Comparison of ENCODE assay signal across 8 cellular contexts in genomic region chr9:94805585-94805984, GRCh38.
A peak's percentile ranks its signal among the peaks of the same experiment; 100 is the strongest.
DNase-seq lines count a peak whose midpoint lies in the region; ATAC-seq and TF ChIP-seq lines count a peak whose summit lies in the region.

No MANE protein-coding gene starts in this region.

- H3K9ac ChIP-seq in endodermal cell (ENCODE audit: extremely low read depth, low read length, poor library complexity, severe bottlenecking): no peak overlapping the region

- H3K27me3 Mint-ChIP-seq in endodermal cell (ENCODE audit: insufficient read depth): no peaks in the 10 kb centered on the region

- H3K36me3 ChIP-seq in heart right ventricle (peaks cover 0 to 5% (median 0%) of the 10 kb centered on the region in 9 donors), endodermal cell (ENCODE audit: control insufficient read depth, insufficient read depth, low read length) (peaks cover 38% of the 10 kb centered on the region)

- H3K4me3 ChIP-seq in heart right ventricle: no peak overlapping the region
- no peak overlapping the region for H3K4me3 ChIP-seq in endodermal cell (ENCODE audit: low read length)

- no peaks in the 10 kb centered on the region for H3K9me3 Mint-ChIP-seq in endodermal cell

- DNase-seq in HT1080 (ENCODE audit: low read depth) (peak; percentile 28), SIG-M5 treated with dmso at 0.1 percent for 504 hours (lab: John Stamatoyannopoulos, UW; ENCODE audit: unreplicated experiment) (peak; percentile 72), heart right ventricle (no peak), superior temporal gyrus (ENCODE audit: extremely low spot score) (peak; percentile 61), endodermal cell (no peak), activated T-cell treated with anti-CD3 and anti-CD28 coated beads for 4 hours (no peak)

- H3K4me1 Mint-ChIP-seq in endodermal cell: peaks cover 16% of the 10 kb centered on the region

- H3K4me1 ChIP-seq in heart right ventricle (peaks cover 16 to 67% (median 44%) of the 10 kb centered on the region in 9 donors), endodermal cell (ENCODE audit: control insufficient read depth, insufficient read depth, low read length) (no peaks in the 10 kb centered on the region)

- no peak overlapping the region for H3K27ac Mint-ChIP-seq in endodermal cell

- H3K36me3 Mint-ChIP-seq in endodermal cell (ENCODE audit: low read depth): peaks cover 20% of the 10 kb centered on the region

- H3K27me3 ChIP-seq in heart right ventricle (no peaks in the 10 kb centered on the region), endodermal cell (ENCODE audit: control insufficient read depth, insufficient read depth, low read length, poor library complexity, severe bottlenecking) (no peaks in the 10 kb centered on the region)

- WGBS in heart right ventricle, 2 donors: 31 to 55% methylated on average over 3 of the region's 3 CpGs
- WGBS in endodermal cell (ENCODE audit: insufficient coverage in 1 of 2, insufficient read length in 1 of 2), 2 experiments: 97 to 100% methylated on average over 3 of the region's 3 CpGs

- peak in 5 of 8 donors; percentile 15 to 55 (median 30) for ATAC-seq in heart right ventricle
- ATAC-seq in GM21360 (IDR thresholded peaks at IDR 0.05; ENCODE audit: unreplicated experiment): no peak
- no peak for ATAC-seq in GM21717 (IDR thresholded peaks at IDR 0.05; ENCODE audit: unreplicated experiment)

- H3K9me3 ChIP-seq in heart right ventricle (no peaks in the 10 kb centered on the region), endodermal cell (ENCODE audit: control insufficient read depth, low read length) (no peaks in the 10 kb centered on the region)

- no peak for TF ChIP-seq CTCF in heart right ventricle (IDR thresholded peaks at IDR 0.05)
- no peak for TF ChIP-seq CTCF in endodermal cell (conservative IDR thresholded peaks at IDR 0.05)

- no peak overlapping the region for H3K4me3 Mint-ChIP-seq in endodermal cell

- intact Hi-C loops in heart right ventricle (cut with DNase I): loop anchor here in 2 of 10 donors (5.0 kb wide), 2 partner anchors 62 to 67 kb away; no protein-coding TSS in a partner anchor

- H3K27ac ChIP-seq in heart right ventricle (peak overlapping the region in 7 of 10 donors; percentile 7 to 73 (median 50)), endodermal cell (ENCODE audit: low read depth, low read length) (no peak overlapping the region)

Comparison
In these comparisons a context has a peak if more than half of its experiments do, and no peak if none do; other contexts are left out.
1. DNase-seq: peak in HT1080 (single experiment), SIG-M5 treated with dmso at 0.1 percent for 504 hours (single experiment) and superior temporal gyrus (single experiment); none in heart right ventricle (0 of 2), endodermal cell (single experiment) and activated T-cell treated with anti-CD3 and anti-CD28 coated beads for 4 hours (single experiment).
2. ATAC-seq: peak in heart right ventricle (5 of 8); none in GM21360 (single experiment) and GM21717 (single experiment).